Comparison of ENCODE assay signal across 8 cellular contexts in the genomic region with DNA sequence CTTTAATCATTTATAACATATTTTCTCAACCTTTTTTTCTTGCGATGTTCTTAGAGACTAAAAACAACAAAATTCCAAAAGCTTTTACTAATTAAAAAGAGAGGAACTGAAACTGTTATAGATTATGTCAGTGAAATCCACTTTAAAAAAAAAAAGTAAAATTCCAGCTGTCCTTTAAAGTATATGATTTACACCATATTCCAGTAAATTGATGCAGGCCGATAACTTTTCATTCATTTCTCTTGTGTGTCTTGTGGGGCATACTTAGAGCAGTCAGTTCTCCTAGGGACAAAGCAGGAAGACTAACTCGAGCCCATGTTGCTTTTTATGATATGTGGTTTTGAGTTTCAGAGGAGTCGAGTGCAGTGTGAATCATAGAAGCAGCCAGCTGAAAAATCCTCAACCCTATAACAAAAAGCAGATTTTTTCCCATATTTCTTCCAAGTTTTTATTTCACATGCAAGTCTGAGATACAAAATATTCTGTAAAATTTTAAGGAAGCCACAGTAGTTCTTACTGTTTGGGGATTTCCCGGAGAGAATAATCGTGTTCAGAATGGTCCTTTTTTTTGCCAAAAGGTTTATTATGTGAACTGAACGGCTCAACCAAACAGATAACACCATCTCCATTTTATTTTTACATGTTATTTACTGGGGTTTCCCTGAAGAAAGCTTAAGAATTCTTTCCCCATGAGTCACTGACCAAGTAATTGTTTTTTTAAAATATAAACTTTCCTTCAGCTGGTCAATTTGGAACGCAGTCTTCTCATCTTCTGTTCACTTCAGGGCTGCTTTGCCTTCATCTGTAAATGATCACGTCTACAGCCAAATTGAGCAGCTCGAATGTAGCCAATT.
DNase-seq lines count a peak whose midpoint lies in the region; ATAC-seq, FAIRE-seq and TF ChIP-seq lines count a peak whose summit lies in the region.

No MANE protein-coding gene starts in this region.

- H4K91ac ChIP-seq in IMR-90 (ENCODE audit: insufficient read depth, low read depth, low read length), result peak overlapping the region; percentile 15; the same call in 1 of the 2 replicates

- peak overlapping the region; percentile 42; the same call in 1 of the 2 replicates for H3K56ac ChIP-seq in IMR-90 (ENCODE audit: extremely low read depth, insufficient read depth, low read length)

- H2BK20ac ChIP-seq in IMR-90 (ENCODE audit: low read depth, low read length), result peak overlapping the region; percentile 78; the same call in 1 of the 2 replicates

- DNase-seq in D721Med (ENCODE audit: insufficient read length, low spot score) (no peak), IMR-90 (peak; percentile 91), astrocyte of the hippocampus (ENCODE audit: low read depth, low spot score) (peak; percentile 85), body of pancreas (no peak), frontal cortex (ENCODE audit: low spot score in 2 of 2) (no peak), NCI-H510A (lab: John Stamatoyannopoulos, UW) (no peak)
- DNase-seq in activated naive CD4-positive, alpha-beta T cell treated with anti-CD3 and anti-CD28 coated beads for 36 hours, result no peak

- peak; percentile 37; the same call in 1 of the 2 replicates for TF ChIP-seq POLR2A in IMR-90 (IDR thresholded peaks at IDR 0.05; ENCODE audit: low read depth, low read length)
- TF ChIP-seq POLR2A in body of pancreas (IDR thresholded peaks at IDR 0.05), result no peak

- H3K36me3 Mint-ChIP-seq in activated naive CD4-positive, alpha-beta T cell treated with anti-CD3 and anti-CD28 coated beads for 36 hours (ENCODE audit: low read depth), result peaks cover 3% of the 10 kb centered on the region

- peak overlapping the region; percentile 65; the same call in 1 of the 2 replicates for H3K4ac ChIP-seq in IMR-90 (ENCODE audit: low read depth, low read length)

- H3K9me3 Mint-ChIP-seq in activated naive CD4-positive, alpha-beta T cell treated with anti-CD3 and anti-CD28 coated beads for 36 hours, result peaks cover 14% of the 10 kb centered on the region

- peak overlapping the region; percentile 87 for H3K18ac ChIP-seq in IMR-90 (ENCODE audit: low read depth, low read length)

- POLR2A ChIA-PET in IMR-90 (lab: Charles Lee; ENCODE audit: unreplicated experiment), result interaction anchor here (0.6 to 0.9 kb wide), 2 partner anchors 15 to 160 kb away, joined by 3 to 5 read pairs; no protein-coding TSS in a partner anchor

- peak overlapping the region; percentile 63 for H2BK120ac ChIP-seq in IMR-90 (ENCODE audit: low read depth, low read length)

- no TSS peak for BruUV-seq in IMR-90 (replicated peaks; lab: Mats Ljungman, UMichigan)

- H3K9me1 ChIP-seq in IMR-90 (ENCODE audit: insufficient read depth, low read length), result no peaks in the 10 kb centered on the region

- FAIRE-seq in D721Med (lab: Jason Lieb, UNC), result peak; percentile 35
- FAIRE-seq in frontal cortex (lab: Jason Lieb, UNC), result no peak

- peak overlapping the region; percentile 93 for H2BK5ac ChIP-seq in IMR-90 (ENCODE audit: low read depth, low read length, poor library complexity, severe bottlenecking)

- H3K27ac Mint-ChIP-seq in activated naive CD4-positive, alpha-beta T cell treated with anti-CD3 and anti-CD28 coated beads for 36 hours, result no peak overlapping the region

- H3K4me2 ChIP-seq in IMR-90 (ENCODE audit: low read depth, low read length), result peak overlapping the region; percentile 58

- 0 to 100% methylated on average over 1 to 2 of the region's 10 CpGs for WGBS in IMR-90 (ENCODE audit: extremely low coverage in 2 of 2, insufficient read length in 1 of 2), 2 experiments
- WGBS in body of pancreas, 2 donors, result 65 to 70% methylated on average over 10 of the region's 10 CpGs

- H3K27me3 Mint-ChIP-seq in activated naive CD4-positive, alpha-beta T cell treated with anti-CD3 and anti-CD28 coated beads for 36 hours (ENCODE audit: low read depth), result no peaks in the 10 kb centered on the region

- H4K20me1 ChIP-seq in IMR-90 (ENCODE audit: insufficient read depth, low read length), result no peaks in the 10 kb centered on the region

- peaks cover 52% of the 10 kb centered on the region for H3K4me1 Mint-ChIP-seq in activated naive CD4-positive, alpha-beta T cell treated with anti-CD3 and anti-CD28 coated beads for 36 hours (ENCODE audit: low read depth)

- no peaks in the 10 kb centered on the region for H3K27me3 ChIP-seq in IMR-90 (ENCODE audit: control insufficient read depth, insufficient read depth, low read length)
- no peaks in the 10 kb centered on the region for H3K27me3 ChIP-seq in muscle layer of colon (ENCODE audit: control insufficient read depth in 1 of 2, insufficient read depth in 2 of 2, low read length in 2 of 2)
- no peaks in the 10 kb centered on the region for H3K27me3 ChIP-seq in body of pancreas

- intact Hi-C loops in IMR-90 (cut with micrococcal nuclease) (loop anchor here (1.0 to 2.0 kb wide), 2 partner anchors 21 to 199 kb away; no protein-coding TSS in a partner anchor), body of pancreas (cut with DNase I) (no loop called here)
- intact Hi-C loops in activated naive CD4-positive, alpha-beta T cell treated with anti-CD3 and anti-CD28 coated beads for 36 hours (cut with micrococcal nuclease), result loop anchor here (1.0 kb wide), 2 partner anchors 15 to 37 kb away; no protein-coding TSS in a partner anchor

- H3K9me3 ChIP-seq in IMR-90 (ENCODE audit: control insufficient read depth, insufficient read depth, low read length) (no peaks in the 10 kb centered on the region; the same call in 1 of the 2 replicates), muscle layer of colon (ENCODE audit: low read length) (no peaks in the 10 kb centered on the region), body of pancreas (no peaks in the 10 kb centered on the region)

- peak overlapping the region; percentile 24 for H4K5ac ChIP-seq in IMR-90 (ENCODE audit: low read depth, low read length)

- H3K4me1 ChIP-seq in IMR-90 (ENCODE audit: control insufficient read depth, insufficient read depth, low read length) (peaks cover 9% of the 10 kb centered on the region), muscle layer of colon (ENCODE audit: insufficient read depth, low read length) (peaks cover 21% of the 10 kb centered on the region), body of pancreas (no peaks in the 10 kb centered on the region)

- H2AK9ac ChIP-seq in IMR-90 (replicated peaks; ENCODE audit: low read depth, low read length, poor library complexity), result no peak overlapping the region

- peak overlapping the region; percentile 56; the same call in 1 of the 2 replicates for H3K27ac ChIP-seq in IMR-90 (ENCODE audit: insufficient read depth, low read length)
- peak overlapping the region; percentile 48 for H3K27ac ChIP-seq in muscle layer of colon (ENCODE audit: low read depth, low read length)
- no peak overlapping the region for H3K27ac ChIP-seq in body of pancreas

- no peak overlapping the region for H3K4me3 Mint-ChIP-seq in activated naive CD4-positive, alpha-beta T cell treated with anti-CD3 and anti-CD28 coated beads for 36 hours

- ATAC-seq in IMR-90 (ENCODE audit: low read depth), result peak; percentile 88
- ATAC-seq in body of pancreas, result no peak

- no peak overlapping the region for H2AFZ ChIP-seq in IMR-90 (replicated peaks; ENCODE audit: low read length, poor library complexity)

- H3K14ac ChIP-seq in IMR-90 (replicated peaks; ENCODE audit: low read depth, low read length), result peak overlapping the region; percentile 34; the same call in 1 of the 2 replicates

- H3K36me3 ChIP-seq in IMR-90 (ENCODE audit: control insufficient read depth, insufficient read depth, low read length) (no peaks in the 10 kb centered on the region), muscle layer of colon (ENCODE audit: insufficient read depth, low read length) (no peaks in the 10 kb centered on the region), body of pancreas (replicated peaks in 1 of 2; ENCODE audit: insufficient read depth in 1 of 2, low read depth in 2 of 2) (no peaks in the 10 kb centered on the region)

- H3K79me1 ChIP-seq in IMR-90 (ENCODE audit: low read depth in 1 of 2, low read length in 2 of 2), result no peaks in the 10 kb centered on the region

- H3K9ac ChIP-seq in IMR-90 (ENCODE audit: low read depth, low read length), result peak overlapping the region; percentile 34; the same call in 1 of the 2 replicates
- no peak overlapping the region for H3K9ac ChIP-seq in muscle layer of colon (ENCODE audit: low read length)

- no peak for TF ChIP-seq RAD21 in IMR-90 (IDR thresholded peaks at IDR 0.05; ENCODE audit: low read length)

- in situ Hi-C loops in IMR-90 (cut with MboI; ENCODE audit: low sequenced_read_pairs), result no loop called here

- dilution Hi-C loops in IMR-90 (cut with HindIII; ENCODE audit: low sequenced_read_pairs, unreplicated experiment), result no loop called here

- CTCF ChIA-PET in IMR-90 (lab: Yijun Ruan, JAX), result interaction anchor here (1.0 to 1.3 kb wide), 2 partner anchors 16 to 277 kb away, joined by 3 read pairs; no protein-coding TSS in a partner anchor
- CTCF ChIA-PET in activated naive CD4-positive, alpha-beta T cell treated with anti-CD3 and anti-CD28 coated beads for 36 hours (lab: Charles Lee), result interaction anchor here (0.6 to 2.7 kb wide), 4 partner anchors 12 to 25 kb away, joined by 3 to 12 read pairs (median 4); no protein-coding TSS in a partner anchor

- H2AK5ac ChIP-seq in IMR-90 (ENCODE audit: low read depth, low read length), result no peak overlapping the region

- 0 out of 3 replicates have a peak overlapping the region, but pooled peaks have one; percentile 30 for H2BK15ac ChIP-seq in IMR-90 (ENCODE audit: low read depth, low read length)

- TF ChIP-seq CTCF in D721Med (IDR thresholded peaks at IDR 0.05; ENCODE audit: insufficient read depth, missing control alignments), result no peak
- no peak for TF ChIP-seq CTCF in IMR-90 (conservative IDR thresholded peaks at IDR 0.05; ENCODE audit: low read depth, low read length)
- no peak for TF ChIP-seq CTCF in body of pancreas (IDR thresholded peaks at IDR 0.05)

- peak overlapping the region; percentile 23 to 50; a peak in 3 of 4 replicates for H4K8ac ChIP-seq in IMR-90 (ENCODE audit: low read depth in 2 of 2, low read length in 2 of 2)

- peak overlapping the region; percentile 31; the same call in 1 of the 2 replicates for H3K4me3 ChIP-seq in IMR-90 (ENCODE audit: insufficient read depth, low read depth, low read length)
- peak overlapping the region in 1 of 2 donors; percentile 8 for H3K4me3 ChIP-seq in muscle layer of colon (ENCODE audit: low read depth in 1 of 2, low read length in 2 of 2)
- no peak overlapping the region for H3K4me3 ChIP-seq in body of pancreas

- peak overlapping the region; percentile 18; the same call in 1 of the 2 replicates for H3K23ac ChIP-seq in IMR-90 (ENCODE audit: low read depth, low read length)

TF ChIP-seq in IMR-90, 13 proteins besides CTCF, POLR2A, EP300 and RAD21:
- no peak for TF ChIP-seq RCOR1 (IDR thresholded peaks at IDR 0.05; ENCODE audit: insufficient replicate concordance, low read length)
- TF ChIP-seq FOS (IDR thresholded peaks at IDR 0.05; ENCODE audit: low read depth, low read length), result peak; percentile 40; the same call in 1 of the 2 replicates
TF ChIP-seq in IMR-90: peak in this region for 1.

Comparison
In these comparisons a context has a peak if more than half of its experiments do, and no peak if none do; other contexts are left out.
1. DNase-seq: peak in IMR-90 (single experiment) and astrocyte of the hippocampus (single experiment); none in D721Med (single experiment), body of pancreas (0 of 4), activated naive CD4-positive, alpha-beta T cell treated with anti-CD3 and anti-CD28 coated beads for 36 hours (single experiment), frontal cortex (0 of 2) and NCI-H510A (single experiment).
2. H3K27ac ChIP-seq: peak in IMR-90 (single experiment) and muscle layer of colon (single experiment); none in body of pancreas (0 of 4).